In genomic region chr18:57649536-57650495, GRCh38 we compare ENCODE assay signal across 2 cellular contexts.
TF ChIP-seq lines count a peak whose summit lies in the region.

No MANE protein-coding gene starts in this region.

TF ChIP-seq in HepG2, 621 proteins besides CTCF, POLR2A, EP300 and RAD21 (continues in another document):
- TF ChIP-seq GPBP1L1 (CRISPR knock-in tag; IDR thresholded peaks at IDR 0.05) (no peak), ZFP1 (CRISPR knock-in tag; IDR thresholded peaks at IDR 0.05) (no peak), MAZ (IDR thresholded peaks at IDR 0.05; ENCODE audit: borderline replicate concordance, low read depth, low read length) (no peak), MAZ (CRISPR knock-in tag; IDR thresholded peaks at IDR 0.05; ENCODE audit: low read depth) (no peak), ZNF468 (CRISPR knock-in tag; IDR thresholded peaks at IDR 0.05) (no peak), KIAA2018 (CRISPR knock-in tag; IDR thresholded peaks at IDR 0.05; ENCODE audit: borderline replicate concordance) (no peak)
- TF ChIP-seq, protein P1, sequence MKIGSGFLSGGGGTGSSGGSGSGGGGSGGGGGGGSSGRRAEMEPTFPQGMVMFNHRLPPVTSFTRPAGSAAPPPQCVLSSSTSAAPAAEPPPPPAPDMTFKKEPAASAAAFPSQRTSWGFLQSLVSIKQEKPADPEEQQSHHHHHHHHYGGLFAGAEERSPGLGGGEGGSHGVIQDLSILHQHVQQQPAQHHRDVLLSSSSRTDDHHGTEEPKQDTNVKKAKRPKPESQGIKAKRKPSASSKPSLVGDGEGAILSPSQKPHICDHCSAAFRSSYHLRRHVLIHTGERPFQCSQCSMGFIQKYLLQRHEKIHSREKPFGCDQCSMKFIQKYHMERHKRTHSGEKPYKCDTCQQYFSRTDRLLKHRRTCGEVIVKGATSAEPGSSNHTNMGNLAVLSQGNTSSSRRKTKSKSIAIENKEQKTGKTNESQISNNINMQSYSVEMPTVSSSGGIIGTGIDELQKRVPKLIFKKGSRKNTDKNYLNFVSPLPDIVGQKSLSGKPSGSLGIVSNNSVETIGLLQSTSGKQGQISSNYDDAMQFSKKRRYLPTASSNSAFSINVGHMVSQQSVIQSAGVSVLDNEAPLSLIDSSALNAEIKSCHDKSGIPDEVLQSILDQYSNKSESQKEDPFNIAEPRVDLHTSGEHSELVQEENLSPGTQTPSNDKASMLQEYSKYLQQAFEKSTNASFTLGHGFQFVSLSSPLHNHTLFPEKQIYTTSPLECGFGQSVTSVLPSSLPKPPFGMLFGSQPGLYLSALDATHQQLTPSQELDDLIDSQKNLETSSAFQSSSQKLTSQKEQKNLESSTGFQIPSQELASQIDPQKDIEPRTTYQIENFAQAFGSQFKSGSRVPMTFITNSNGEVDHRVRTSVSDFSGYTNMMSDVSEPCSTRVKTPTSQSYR (CRISPR knock-in tag; IDR thresholded peaks at IDR 0.05; ENCODE audit: borderline replicate concordance): no peak

TF ChIP-seq in endothelial cell of umbilical vein, 7 proteins besides CTCF, POLR2A, EP300 and RAD21:
- TF ChIP-seq FOS (IDR thresholded peaks at IDR 0.05; ENCODE audit: borderline replicate concordance, insufficient read depth, low read length) (no peak), JUN (IDR thresholded peaks at IDR 0.05; ENCODE audit: borderline replicate concordance, insufficient read depth, insufficient read length, low read depth) (no peak), GATA2 (IDR thresholded peaks at IDR 0.05; ENCODE audit: insufficient read depth, insufficient read length, low read depth, low read length) (no peak), MAX (IDR thresholded peaks at IDR 0.05; ENCODE audit: insufficient read depth, insufficient read length) (no peak), EZH2 (IDR thresholded peaks at IDR 0.05; ENCODE audit: borderline replicate concordance, low read depth, low read length, severe bottlenecking) (no peak), POLR2AphosphoS5 (IDR thresholded peaks at IDR 0.05; ENCODE audit: insufficient read depth, low read depth, low read length) (no peak), MYC (IDR thresholded peaks at IDR 0.05; ENCODE audit: low read depth, low read length) (no peak)
